Comparison of ENCODE assay signal across 9 cellular contexts in the genomic region with DNA sequence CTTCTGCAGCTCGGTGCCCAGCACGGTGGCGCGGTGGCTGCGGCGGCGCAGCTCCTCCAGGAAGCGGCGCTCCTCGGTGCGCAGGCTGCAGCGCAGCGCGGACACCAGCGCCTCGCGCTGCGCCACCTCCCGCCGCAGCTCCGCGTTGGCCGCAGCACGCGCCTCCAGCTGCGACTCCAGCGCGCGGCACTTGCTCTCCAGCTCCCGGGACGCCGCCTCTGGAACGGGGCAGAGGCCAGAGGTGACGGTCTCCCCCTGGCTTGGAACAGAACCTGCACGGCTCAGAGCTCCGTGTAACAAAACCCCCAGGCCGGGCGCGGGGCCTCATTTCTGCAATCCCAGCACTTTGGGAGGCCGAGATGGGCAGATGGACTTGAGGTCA. TPM values are rescaled to one million over a fixed set of nuclear protein-coding genes. Genes with fewer than 3 reads are reported as not detected.
A peak's percentile ranks its signal among the peaks of the same experiment; 100 is the strongest.
DNase-seq lines count a peak whose midpoint lies in the region; ATAC-seq and TF ChIP-seq lines count a peak whose summit lies in the region.
"Had no signal": no experiment of that assay in that cellular context is flagged by ENCODE, and none has a peak within 500 bp of the region (broad histone marks: within the 10 kb centered on the region; RNA-seq: fewer than 3 reads in every experiment).

No MANE protein-coding gene starts in this region.

- H3K4me3 ChIP-seq in endodermal cell (ENCODE audit: low read length), result no peak overlapping the region

- ATAC-seq in WTC11, result peak; percentile 58
- peak; percentile 53 to 91 (median 68) for ATAC-seq in natural killer cell
- ATAC-seq in HG02885 (IDR thresholded peaks at IDR 0.05; ENCODE audit: poor library complexity, unreplicated experiment), result no peak
- no peak for ATAC-seq in HG03442 (IDR thresholded peaks at IDR 0.05; ENCODE audit: unreplicated experiment)

- POLR2A ChIA-PET in WTC11 (lab: Charles Lee), result interaction anchor here (0.5 to 1.3 kb wide), 5 partner anchors 14 to 294 kb away, joined by 3 to 4 read pairs (median 4); a partner anchor contains a TSS

- H3K27ac ChIP-seq in endodermal cell (ENCODE audit: low read depth, low read length), result no peak overlapping the region

- peak overlapping the region; percentile 50 for H3K4me3 Mint-ChIP-seq in WTC11
- H3K4me3 Mint-ChIP-seq in endodermal cell, result peak overlapping the region; percentile 45
- H3K4me3 Mint-ChIP-seq in natural killer cell, result no peak overlapping the region

- no peaks in the 10 kb centered on the region for H3K9me3 ChIP-seq in endodermal cell (ENCODE audit: control insufficient read depth, low read length)

- H3K27me3 ChIP-seq in endodermal cell (ENCODE audit: control insufficient read depth, insufficient read depth, low read length, poor library complexity, severe bottlenecking), result peaks cover 10% of the 10 kb centered on the region

- no peak overlapping the region for H3K9ac ChIP-seq in endodermal cell (ENCODE audit: extremely low read depth, low read length, poor library complexity, severe bottlenecking)

- no peaks in the 10 kb centered on the region for H3K36me3 ChIP-seq in endodermal cell (ENCODE audit: control insufficient read depth, insufficient read depth, low read length)

- H3K9me3 Mint-ChIP-seq in WTC11 (no peaks in the 10 kb centered on the region), endodermal cell (no peaks in the 10 kb centered on the region), natural killer cell (no peaks in the 10 kb centered on the region)
- H3K9me3 Mint-ChIP-seq: stimulated activated naive CD8-positive, alpha-beta T cell treated with anti-CD3 and anti-CD28 coated beads, Interleukin-15, Interleukin-2, amounts not matched to agents 100 ng/mL and 50 ng/mL, for 24 hours had no signal

- DNase-seq in ELF-1 (ENCODE audit: low read depth, low spot score) (peak; percentile 81), WTC11 (ENCODE audit: low spot score) (peak; percentile 73), endodermal cell (peak; percentile 93), natural killer cell (no peak), epidermal melanocyte (ENCODE audit: insufficient read length, low spot score) (no peak), globus pallidus (ENCODE audit: low spot score) (no peak)

- TF ChIP-seq CTCF in WTC11 (IDR thresholded peaks at IDR 0.05), result no peak
- peak; percentile 46 for TF ChIP-seq CTCF in endodermal cell (conservative IDR thresholded peaks at IDR 0.05)
- TF ChIP-seq CTCF in natural killer cell (IDR thresholded peaks at IDR 0.05), result no peak

- H3K4me1 Mint-ChIP-seq in WTC11 (peaks cover 25% of the 10 kb centered on the region), endodermal cell (peaks cover 12% of the 10 kb centered on the region), natural killer cell (no peaks in the 10 kb centered on the region)

- H3K36me3 Mint-ChIP-seq in WTC11 (peaks cover 14% of the 10 kb centered on the region), endodermal cell (ENCODE audit: low read depth) (peaks cover 8% of the 10 kb centered on the region), natural killer cell (no peaks in the 10 kb centered on the region)

- intact Hi-C loops in natural killer cell (cut with micrococcal nuclease), result no loop called here

- CTCF ChIA-PET in WTC11 (lab: Charles Lee), result interaction anchor here (0.6 to 3.6 kb wide), 18 partner anchors 10 to 372 kb away, joined by 3 to 36 read pairs (median 6); no protein-coding TSS in a partner anchor

- WGBS in endodermal cell (ENCODE audit: insufficient coverage in 1 of 2, insufficient read length in 1 of 2), 2 experiments, result 4 to 7% methylated on average over 26 to 40 of the region's 40 CpGs

- H3K4me1 ChIP-seq in endodermal cell (ENCODE audit: control insufficient read depth, insufficient read depth, low read length), result peaks cover 7% of the 10 kb centered on the region

- peaks cover 8% of the 10 kb centered on the region for H3K27me3 Mint-ChIP-seq in WTC11 (ENCODE audit: low read depth)
- H3K27me3 Mint-ChIP-seq in endodermal cell (ENCODE audit: insufficient read depth), result peaks cover 5% of the 10 kb centered on the region
- peaks cover 9 to 14% of the 10 kb centered on the region in 2 donors for H3K27me3 Mint-ChIP-seq in natural killer cell (ENCODE audit: low read depth in 2 of 2)

- no peak overlapping the region for H3K27ac Mint-ChIP-seq in WTC11
- H3K27ac Mint-ChIP-seq in endodermal cell, result no peak overlapping the region
- H3K27ac Mint-ChIP-seq in natural killer cell, result no peak overlapping the region
- H3K27ac Mint-ChIP-seq: stimulated activated naive CD8-positive, alpha-beta T cell treated with anti-CD3 and anti-CD28 coated beads, Interleukin-15, Interleukin-2, amounts not matched to agents 100 ng/mL and 50 ng/mL, for 24 hours had no signal

TF ChIP-seq in WTC11, 78 proteins besides CTCF, POLR2A, EP300 and RAD21 (continues in another document):
- TF ChIP-seq NR2C2 (CRISPR knock-in tag; IDR thresholded peaks at IDR 0.05) (0 out of 2 replicates have a peak, but pooled peaks have one; percentile 48), MXD4 (CRISPR knock-in tag; IDR thresholded peaks at IDR 0.05; ENCODE audit: borderline replicate concordance) (no peak), NR1H2 (CRISPR knock-in tag; IDR thresholded peaks at IDR 0.05) (no peak), ZNF138 (CRISPR knock-in tag; conservative IDR thresholded peaks at IDR 0.05) (peak; percentile 58; the same call in 1 of the 2 replicates), ZNF396 (CRISPR knock-in tag; IDR thresholded peaks at IDR 0.05; ENCODE audit: borderline replicate concordance) (no peak), ZNF263 (CRISPR knock-in tag; IDR thresholded peaks at IDR 0.05; ENCODE audit: low read depth) (no peak), JAZF1 (CRISPR knock-in tag; IDR thresholded peaks at IDR 0.05) (no peak), FOXK1 (CRISPR knock-in tag; IDR thresholded peaks at IDR 0.05) (peak; percentile 93)
- TF ChIP-seq, protein P1, sequence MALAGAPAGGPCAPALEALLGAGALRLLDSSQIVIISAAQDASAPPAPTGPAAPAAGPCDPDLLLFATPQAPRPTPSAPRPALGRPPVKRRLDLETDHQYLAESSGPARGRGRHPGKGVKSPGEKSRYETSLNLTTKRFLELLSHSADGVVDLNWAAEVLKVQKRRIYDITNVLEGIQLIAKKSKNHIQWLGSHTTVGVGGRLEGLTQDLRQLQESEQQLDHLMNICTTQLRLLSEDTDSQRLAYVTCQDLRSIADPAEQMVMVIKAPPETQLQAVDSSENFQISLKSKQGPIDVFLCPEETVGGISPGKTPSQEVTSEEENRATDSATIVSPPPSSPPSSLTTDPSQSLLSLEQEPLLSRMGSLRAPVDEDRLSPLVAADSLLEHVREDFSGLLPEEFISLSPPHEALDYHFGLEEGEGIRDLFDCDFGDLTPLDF (CRISPR knock-in tag; IDR thresholded peaks at IDR 0.05), result peak; percentile 91
- TF ChIP-seq, protein P2, sequence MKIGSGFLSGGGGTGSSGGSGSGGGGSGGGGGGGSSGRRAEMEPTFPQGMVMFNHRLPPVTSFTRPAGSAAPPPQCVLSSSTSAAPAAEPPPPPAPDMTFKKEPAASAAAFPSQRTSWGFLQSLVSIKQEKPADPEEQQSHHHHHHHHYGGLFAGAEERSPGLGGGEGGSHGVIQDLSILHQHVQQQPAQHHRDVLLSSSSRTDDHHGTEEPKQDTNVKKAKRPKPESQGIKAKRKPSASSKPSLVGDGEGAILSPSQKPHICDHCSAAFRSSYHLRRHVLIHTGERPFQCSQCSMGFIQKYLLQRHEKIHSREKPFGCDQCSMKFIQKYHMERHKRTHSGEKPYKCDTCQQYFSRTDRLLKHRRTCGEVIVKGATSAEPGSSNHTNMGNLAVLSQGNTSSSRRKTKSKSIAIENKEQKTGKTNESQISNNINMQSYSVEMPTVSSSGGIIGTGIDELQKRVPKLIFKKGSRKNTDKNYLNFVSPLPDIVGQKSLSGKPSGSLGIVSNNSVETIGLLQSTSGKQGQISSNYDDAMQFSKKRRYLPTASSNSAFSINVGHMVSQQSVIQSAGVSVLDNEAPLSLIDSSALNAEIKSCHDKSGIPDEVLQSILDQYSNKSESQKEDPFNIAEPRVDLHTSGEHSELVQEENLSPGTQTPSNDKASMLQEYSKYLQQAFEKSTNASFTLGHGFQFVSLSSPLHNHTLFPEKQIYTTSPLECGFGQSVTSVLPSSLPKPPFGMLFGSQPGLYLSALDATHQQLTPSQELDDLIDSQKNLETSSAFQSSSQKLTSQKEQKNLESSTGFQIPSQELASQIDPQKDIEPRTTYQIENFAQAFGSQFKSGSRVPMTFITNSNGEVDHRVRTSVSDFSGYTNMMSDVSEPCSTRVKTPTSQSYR (CRISPR knock-in tag; IDR thresholded peaks at IDR 0.05), result 0 out of 2 replicates have a peak, but pooled peaks have one; percentile 34
- TF ChIP-seq, protein P3, sequence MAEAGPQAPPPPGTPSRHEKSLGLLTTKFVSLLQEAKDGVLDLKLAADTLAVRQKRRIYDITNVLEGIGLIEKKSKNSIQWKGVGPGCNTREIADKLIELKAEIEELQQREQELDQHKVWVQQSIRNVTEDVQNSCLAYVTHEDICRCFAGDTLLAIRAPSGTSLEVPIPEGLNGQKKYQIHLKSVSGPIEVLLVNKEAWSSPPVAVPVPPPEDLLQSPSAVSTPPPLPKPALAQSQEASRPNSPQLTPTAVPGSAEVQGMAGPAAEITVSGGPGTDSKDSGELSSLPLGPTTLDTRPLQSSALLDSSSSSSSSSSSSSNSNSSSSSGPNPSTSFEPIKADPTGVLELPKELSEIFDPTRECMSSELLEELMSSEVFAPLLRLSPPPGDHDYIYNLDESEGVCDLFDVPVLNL (CRISPR knock-in tag; IDR thresholded peaks at IDR 0.05; ENCODE audit: borderline replicate concordance, low read depth), result no peak
- TF ChIP-seq, protein P4, sequence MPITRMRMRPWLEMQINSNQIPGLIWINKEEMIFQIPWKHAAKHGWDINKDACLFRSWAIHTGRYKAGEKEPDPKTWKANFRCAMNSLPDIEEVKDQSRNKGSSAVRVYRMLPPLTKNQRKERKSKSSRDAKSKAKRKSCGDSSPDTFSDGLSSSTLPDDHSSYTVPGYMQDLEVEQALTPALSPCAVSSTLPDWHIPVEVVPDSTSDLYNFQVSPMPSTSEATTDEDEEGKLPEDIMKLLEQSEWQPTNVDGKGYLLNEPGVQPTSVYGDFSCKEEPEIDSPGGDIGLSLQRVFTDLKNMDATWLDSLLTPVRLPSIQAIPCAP (CRISPR knock-in tag; IDR thresholded peaks at IDR 0.05), result no peak

RNA-seq across cellular contexts. Expression of a gene that starts 13.2 kb away (rescaled TPM):
- 79.8 to 105 TPM (median 83.1 TPM) in 3 replicates for total RNA-seq in WTC11 (2021)
- total RNA-seq in endodermal cell, result 10 to 100 TPM; 55.5 to 61.8 TPM
- polyA plus RNA-seq in endodermal cell (2013, experiment 1 of 2), result 27.4 TPM
- 21.7 TPM for polyA plus RNA-seq in endodermal cell (2013, experiment 2 of 2)
- total RNA-seq in natural killer cell, result 10 to 100 TPM; 34.6 to 43.5 (median 42.1) TPM

RNA-seq across cellular contexts. Expression of a gene that starts 24.7 kb away (rescaled TPM):
- total RNA-seq in WTC11 (2021) (14.4 to 15.2 TPM (median 14.6 TPM) in 3 replicates), endodermal cell (1 to 10 TPM; 4.3 to 5.8 TPM), natural killer cell (not detected)
- polyA plus RNA-seq in endodermal cell (2013, experiment 1 of 2), result 1.2 TPM
- polyA plus RNA-seq in endodermal cell (2013, experiment 2 of 2), result 0.87 TPM

Comparison
In these comparisons a context has a peak if more than half of its experiments do, and no peak if none do; other contexts are left out.
1. DNase-seq: peak in ELF-1 (single experiment), WTC11 (single experiment) and endodermal cell (single experiment); none in natural killer cell (single experiment), epidermal melanocyte (single experiment) and globus pallidus (single experiment).
2. ATAC-seq: peak in WTC11 (single experiment) and natural killer cell (3 of 3); none in HG02885 (single experiment) and HG03442 (single experiment).
3. RNA of a gene that starts 24.7 kb away (total RNA-seq): 14.4 to 15.2 TPM in WTC11 and 4.3 to 5.8 TPM in endodermal cell; not detected in natural killer cell; every median in the first group is over 4 times any median in the second.